In genomic region chr14:36955376-36955775, GRCh38 we compare ENCODE assay signal across 27 cellular contexts.
"Had no signal": no experiment of that assay in that cellular context is flagged by ENCODE, and none has a peak within 500 bp of the region (broad histone marks: within the 10 kb centered on the region; RNA-seq: fewer than 3 reads in every experiment).

No MANE protein-coding gene starts in this region.

- H3K79me2 ChIP-seq: parathyroid adenoma had no signal

- H3K4me1 Mint-ChIP-seq: memory B cell; naive B cell; neural progenitor cell; stimulated activated naive CD8-positive, alpha-beta T cell treated with anti-CD3 and anti-CD28 coated beads, Interleukin-15, amount 100 ng/mL, for 72 hours had no signal

- H3K27ac ChIP-seq: coronary artery, esophagus squamous epithelium, gastrocnemius medialis, lower lobe of right lung, neural progenitor cell, parathyroid adenoma, right lobe of liver, suprapubic skin, transverse colon, vagina had no signal

- H3K36me3 ChIP-seq: esophagus squamous epithelium, gastrocnemius medialis, lower lobe of right lung, neural progenitor cell, right lobe of liver, suprapubic skin, transverse colon, vagina had no signal

- H3K4me3 Mint-ChIP-seq: effector memory CD8-positive, alpha-beta T cell; memory B cell; naive B cell; natural killer cell treated with Interleukin-12 subunit alpha and Interleukin-12 subunit beta and Interleukin-15 and Interleukin-18, amount 100 ng/mL, for 72 hours; neural progenitor cell; stimulated activated naive CD8-positive, alpha-beta T cell treated with anti-CD3 and anti-CD28 coated beads, Interleukin-15, amount 100 ng/mL, for 72 hours had no signal

- H3K9me3 ChIP-seq: esophagus squamous epithelium, gastrocnemius medialis, lower lobe of right lung, mucosa of descending colon, right lobe of liver, suprapubic skin, transverse colon, vagina had no signal

- H3K4me3 ChIP-seq: coronary artery, esophagus squamous epithelium, gastrocnemius medialis, lower lobe of right lung, mucosa of descending colon, neural progenitor cell, right lobe of liver, smooth muscle cell, suprapubic skin, transverse colon, vagina had no signal

- DNase-seq: dermis blood vessel endothelial cell; effector memory CD8-positive, alpha-beta T cell; erythroblast; esophagus squamous epithelium; gastrocnemius medialis; head of caudate nucleus; left ventricle myocardium superior; lower lobe of right lung; mucosa of descending colon; naive B cell; right lobe of liver; stimulated activated CD4-positive, alpha-beta T cell treated with anti-CD3 and anti-CD28 coated beads, Interleukin-12 subunit alpha, Interleukin-12 subunit beta, amount 100 ng/mL, for 4 hours; stimulated activated CD4-positive, alpha-beta T cell treated with anti-CD3 and anti-CD28 coated beads, Interleukin-1b, Interleukin-23, amount 100 ng/mL, for 48 hours; stimulated activated CD4-positive, alpha-beta T cell treated with anti-CD3 and anti-CD28 coated beads, Interleukin-4, amount 100 ng/mL, for 1 hour; stimulated activated CD8-positive, alpha-beta memory T cell treated with anti-CD3 and anti-CD28 coated beads, Interleukin-4, amount 100 ng/mL, for 48 hours; stimulated activated naive CD4-positive, alpha-beta T cell; stimulated activated naive CD8-positive, alpha-beta T cell treated with anti-CD3 and anti-CD28 coated beads, Interleukin-15, amount 100 ng/mL, for 72 hours; transverse colon had no signal

- H3K27ac Mint-ChIP-seq: effector memory CD8-positive, alpha-beta T cell; memory B cell; naive B cell; natural killer cell treated with Interleukin-12 subunit alpha and Interleukin-12 subunit beta and Interleukin-15 and Interleukin-18, amount 100 ng/mL, for 72 hours; neural progenitor cell; progenitor cell of endocrine pancreas; stimulated activated naive CD8-positive, alpha-beta T cell treated with anti-CD3 and anti-CD28 coated beads, Interleukin-15, amount 100 ng/mL, for 72 hours had no signal

- ATAC-seq: effector memory CD8-positive, alpha-beta T cell; gastrocnemius medialis; left ventricle myocardium superior; lower lobe of right lung; mucosa of descending colon; natural killer cell treated with Interleukin-12 subunit alpha and Interleukin-12 subunit beta and Interleukin-15 and Interleukin-18, amount 100 ng/mL, for 72 hours; right lobe of liver; stimulated activated naive CD8-positive, alpha-beta T cell treated with anti-CD3 and anti-CD28 coated beads, Interleukin-15, amount 100 ng/mL, for 72 hours had no signal

- H3K4me2 ChIP-seq: neural progenitor cell, smooth muscle cell had no signal

- H3K27me3 Mint-ChIP-seq: effector memory CD8-positive, alpha-beta T cell; memory B cell; natural killer cell treated with Interleukin-12 subunit alpha and Interleukin-12 subunit beta and Interleukin-15 and Interleukin-18, amount 100 ng/mL, for 72 hours; stimulated activated naive CD8-positive, alpha-beta T cell treated with anti-CD3 and anti-CD28 coated beads, Interleukin-15, amount 100 ng/mL, for 72 hours had no signal

- H3K4me1 ChIP-seq: lower lobe of right lung, parathyroid adenoma, right lobe of liver, suprapubic skin, transverse colon, vagina had no signal

- H3K9ac ChIP-seq: neural progenitor cell, parathyroid adenoma had no signal

- H3K27me3 ChIP-seq: esophagus squamous epithelium, gastrocnemius medialis, neural progenitor cell, right lobe of liver, suprapubic skin, transverse colon, vagina had no signal

- H2AFZ ChIP-seq: neural progenitor cell, parathyroid adenoma had no signal

- H3K9me3 Mint-ChIP-seq: neural progenitor cell; stimulated activated naive CD8-positive, alpha-beta T cell treated with anti-CD3 and anti-CD28 coated beads, Interleukin-15, amount 100 ng/mL, for 72 hours had no signal

- H3K36me3 Mint-ChIP-seq: memory B cell; naive B cell; natural killer cell treated with Interleukin-12 subunit alpha and Interleukin-12 subunit beta and Interleukin-15 and Interleukin-18, amount 100 ng/mL, for 72 hours; neural progenitor cell had no signal
